17 cellular contexts compared by ENCODE assay signal in the genomic region with DNA sequence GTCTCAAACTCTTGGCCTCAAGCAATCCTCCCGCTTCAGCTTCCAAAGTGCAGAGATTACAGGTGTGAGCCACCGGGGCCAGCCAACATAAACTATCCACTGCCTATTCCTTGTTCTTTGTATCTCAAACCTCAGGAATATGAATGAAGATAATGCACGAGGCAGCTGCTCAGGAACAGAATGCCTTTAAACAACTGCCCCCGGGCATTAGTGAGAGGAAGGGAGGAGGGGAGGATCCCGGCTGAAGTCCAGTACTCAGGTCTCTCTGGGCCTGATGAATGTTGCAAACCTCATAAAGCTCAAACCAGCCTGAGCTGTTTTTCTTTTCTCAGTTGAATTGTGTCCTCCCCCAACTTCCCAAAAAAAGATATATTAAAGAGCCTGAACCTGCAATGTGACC.
"Had no signal": no experiment of that assay in that cellular context is flagged by ENCODE, and none has a peak within 500 bp of the region (broad histone marks: within the 10 kb centered on the region; RNA-seq: fewer than 3 reads in every experiment).

No MANE protein-coding gene starts in this region.

- H3K4me1 ChIP-seq: esophagus muscularis mucosa, psoas muscle, transverse colon had no signal

- H3K36me3 ChIP-seq: esophagus muscularis mucosa, sigmoid colon, transverse colon had no signal

- DNase-seq: activated CD4-positive, alpha-beta T cell treated with anti-CD3 and anti-CD28 coated beads for 36 hours; activated CD8-positive, alpha-beta memory T cell treated with anti-CD3 and anti-CD28 coated beads, Interleukin-2, amount 50 U/mL, for 48 hours; activated CD8-positive, alpha-beta T cell treated with anti-CD3 and anti-CD28 coated beads, Interleukin-2, amount 10 ng/mL, durations not matched to agents 7 days and 5 days; activated naive CD4-positive, alpha-beta T cell treated with Interleukin-2 at 50 U/mL for 16 hours; activated naive CD8-positive, alpha-beta T cell treated with anti-CD3 and anti-CD28 coated beads, Interleukin-2, amount 50 U/mL, for 24 hours; immature natural killer cell; left cardiac atrium; natural killer cell; nucleus accumbens; psoas muscle; sigmoid colon; stimulated activated CD4-positive, alpha-beta T cell treated with anti-CD3 and anti-CD28 coated beads, Interleukin-2, amount 100 ng/mL, for 24 hours; stimulated activated naive B cell treated with anti-CD40 and anti-IgM and Interleukin-4, amounts not matched to agents 10 μg/mL and 1 μg/mL and 100 μg/mL, for 72 hours; substantia nigra; T-helper 9 cell; transverse colon had no signal

- H3K9me3 ChIP-seq: psoas muscle had no signal

- H3K4me3 ChIP-seq: esophagus muscularis mucosa, psoas muscle, sigmoid colon, transverse colon had no signal

- H3K27ac ChIP-seq: esophagus muscularis mucosa, psoas muscle, sigmoid colon, transverse colon had no signal

- ATAC-seq: activated CD4-positive, alpha-beta T cell treated with anti-CD3 and anti-CD28 coated beads for 36 hours; activated CD8-positive, alpha-beta T cell treated with anti-CD3 and anti-CD28 coated beads, Interleukin-2, amount 10 ng/mL, durations not matched to agents 7 days and 5 days; activated naive CD8-positive, alpha-beta T cell treated with anti-CD3 and anti-CD28 coated beads, Interleukin-2, amount 50 U/mL, for 24 hours; natural killer cell; psoas muscle; stimulated activated naive B cell treated with anti-CD40 and anti-IgM and Interleukin-4, amounts not matched to agents 10 μg/mL and 1 μg/mL and 100 μg/mL, for 72 hours had no signal

- H3K27me3 ChIP-seq: sigmoid colon had no signal
